In genomic region chr11:15195454-15196200, GRCh38 we compare ENCODE assay signal across 13 cellular contexts.
DNase-seq lines count a peak whose midpoint lies in the region; ATAC-seq and TF ChIP-seq lines count a peak whose summit lies in the region.
"Had no signal": no experiment of that assay in that cellular context is flagged by ENCODE, and none has a peak within 500 bp of the region (broad histone marks: within the 10 kb centered on the region; RNA-seq: fewer than 3 reads in every experiment).

No MANE protein-coding gene starts in this region.

- H3K79me2 ChIP-seq in hepatocyte (no peaks in the 10 kb centered on the region), parathyroid adenoma (no peaks in the 10 kb centered on the region)

- no peaks in the 10 kb centered on the region for H3K9me3 ChIP-seq in IMR-90 (ENCODE audit: control insufficient read depth, insufficient read depth, low read length)
- no peaks in the 10 kb centered on the region for H3K9me3 ChIP-seq in hepatocyte (ENCODE audit: low read depth)
- H3K9me3 ChIP-seq in parathyroid adenoma (ENCODE audit: control insufficient read depth, low read length) = no peaks in the 10 kb centered on the region
- no peaks in the 10 kb centered on the region for H3K9me3 ChIP-seq in testis
- H3K9me3 ChIP-seq: vagina had no signal

- H4K91ac ChIP-seq in IMR-90 (ENCODE audit: insufficient read depth, low read depth, low read length) = peak overlapping the region; percentile 54

- peak overlapping the region; percentile 21 to 48; a peak in 1 of 4 replicates for H4K8ac ChIP-seq in IMR-90 (ENCODE audit: low read depth in 2 of 2, low read length in 2 of 2)

- BruUV-seq in IMR-90 (replicated peaks; lab: Mats Ljungman, UMichigan) = no TSS peak

- peak overlapping the region; percentile 61 for H2BK20ac ChIP-seq in IMR-90 (ENCODE audit: low read depth, low read length)

- H2BK15ac ChIP-seq in IMR-90 (ENCODE audit: low read depth, low read length) = peak overlapping the region; percentile 65; the same call in 2 of the 3 replicates

- 0 out of 2 replicates have a peak overlapping the region, but pooled peaks have one; percentile 6 for H3K4me2 ChIP-seq in IMR-90 (ENCODE audit: low read depth, low read length)
- H3K4me2 ChIP-seq in hepatocyte = peak overlapping the region; percentile 31
- no peak overlapping the region for H3K4me2 ChIP-seq in parathyroid adenoma (ENCODE audit: low read length)

- H3K27me3 ChIP-seq in IMR-90 (ENCODE audit: control insufficient read depth, insufficient read depth, low read length) = no peaks in the 10 kb centered on the region
- no peaks in the 10 kb centered on the region for H3K27me3 ChIP-seq in hepatocyte
- no peaks in the 10 kb centered on the region for H3K27me3 ChIP-seq in parathyroid adenoma (ENCODE audit: control insufficient read depth, insufficient read depth, low read length)
- H3K27me3 ChIP-seq in testis = no peaks in the 10 kb centered on the region
- H3K27me3 ChIP-seq: vagina had no signal

- H3K56ac ChIP-seq in IMR-90 (ENCODE audit: extremely low read depth, insufficient read depth, low read length) = peak overlapping the region; percentile 46; the same call in 1 of the 2 replicates

- H3K18ac ChIP-seq in IMR-90 (ENCODE audit: low read depth, low read length) = peak overlapping the region; percentile 48; the same call in 1 of the 2 replicates

- dilution Hi-C loops in IMR-90 (cut with HindIII; ENCODE audit: low sequenced_read_pairs, unreplicated experiment) = no loop called here

- H3K9ac ChIP-seq in IMR-90 (ENCODE audit: low read depth, low read length) = 0 out of 2 replicates have a peak overlapping the region, but pooled peaks have one; percentile 12
- H3K9ac ChIP-seq in parathyroid adenoma = no peak overlapping the region

- H3K14ac ChIP-seq in IMR-90 (replicated peaks; ENCODE audit: low read depth, low read length) = peak overlapping the region; percentile 35

- CTCF ChIA-PET in IMR-90 (lab: Yijun Ruan, JAX) = interaction anchor here (0.7 to 2.0 kb wide), 4 partner anchors 10 to 95 kb away, joined by 3 to 8 read pairs (median 6); no protein-coding TSS in a partner anchor

- no peak overlapping the region for H3K4me3 ChIP-seq in IMR-90 (ENCODE audit: insufficient read depth, low read depth, low read length)
- H3K4me3 ChIP-seq in hepatocyte = no peak overlapping the region
- H3K4me3 ChIP-seq in parathyroid adenoma (ENCODE audit: low read depth, low read length) = no peak overlapping the region
- H3K4me3 ChIP-seq in testis = no peak overlapping the region
- H3K4me3 ChIP-seq: vagina had no signal

- H4K20me1 ChIP-seq in IMR-90 (ENCODE audit: insufficient read depth, low read length) (no peaks in the 10 kb centered on the region), hepatocyte (ENCODE audit: insufficient read depth, poor library complexity, severe bottlenecking) (no peaks in the 10 kb centered on the region)

- peaks cover 24% of the 10 kb centered on the region for H3K9me1 ChIP-seq in IMR-90 (ENCODE audit: insufficient read depth, low read length)

- H3K79me1 ChIP-seq in IMR-90 (ENCODE audit: low read depth in 1 of 2, low read length in 2 of 2) = no peaks in the 10 kb centered on the region

- H2AFZ ChIP-seq in IMR-90 (replicated peaks; ENCODE audit: low read length, poor library complexity) (no peak overlapping the region), hepatocyte (no peak overlapping the region), parathyroid adenoma (peak overlapping the region; percentile 22)

- POLR2A ChIA-PET in IMR-90 (lab: Charles Lee; ENCODE audit: unreplicated experiment) = no interaction called here

- peak overlapping the region; percentile 61 for H3K4ac ChIP-seq in IMR-90 (ENCODE audit: low read depth, low read length)

- ATAC-seq in IMR-90 (ENCODE audit: low read depth) (peak; percentile 13; the same call in 1 of the 2 replicates), GM18907 (IDR thresholded peaks at IDR 0.05; ENCODE audit: unreplicated experiment) (no peak)

- H2AK5ac ChIP-seq in IMR-90 (ENCODE audit: low read depth, low read length) = peak overlapping the region; percentile 73; the same call in 1 of the 2 replicates

- peak overlapping the region; percentile 39 for H3K27ac ChIP-seq in IMR-90 (ENCODE audit: insufficient read depth, low read length)
- peak overlapping the region; percentile 19 for H3K27ac ChIP-seq in hepatocyte
- H3K27ac ChIP-seq in parathyroid adenoma = no peak overlapping the region
- no peak overlapping the region for H3K27ac ChIP-seq in testis
- H3K27ac ChIP-seq: vagina had no signal

- TF ChIP-seq RAD21 in IMR-90 (IDR thresholded peaks at IDR 0.05; ENCODE audit: low read length) = no peak

- peak overlapping the region; percentile 64 for H2BK120ac ChIP-seq in IMR-90 (ENCODE audit: low read depth, low read length)

- H3K36me3 ChIP-seq in IMR-90 (ENCODE audit: control insufficient read depth, insufficient read depth, low read length) (no peaks in the 10 kb centered on the region), hepatocyte (replicated peaks; ENCODE audit: insufficient read depth, low read depth) (no peaks in the 10 kb centered on the region), parathyroid adenoma (ENCODE audit: control insufficient read depth, insufficient read depth, low read length) (no peaks in the 10 kb centered on the region), testis (ENCODE audit: low read depth, missing control alignments) (no peaks in the 10 kb centered on the region)
- H3K36me3 ChIP-seq: vagina had no signal

- peak overlapping the region; percentile 32; the same call in 1 of the 2 replicates for H4K5ac ChIP-seq in IMR-90 (ENCODE audit: low read depth, low read length)

- WGBS in IMR-90 (ENCODE audit: extremely low coverage in 2 of 2, insufficient read length in 1 of 2), 2 experiments = no CpG with 5 or more reads among the region's 2 CpGs
- WGBS in hepatocyte (ENCODE audit: low lambda C conversion rate, missing lambda C conversion rate) = 71% methylated on average over 2 of the region's 2 CpGs
- 82 to 85% methylated on average over 2 of the region's 2 CpGs for WGBS in testis, 2 donors

- H2AK9ac ChIP-seq in IMR-90 (replicated peaks; ENCODE audit: low read depth, low read length, poor library complexity) = no peak overlapping the region

- TF ChIP-seq POLR2A in IMR-90 (IDR thresholded peaks at IDR 0.05; ENCODE audit: low read depth, low read length) = no peak
- TF ChIP-seq POLR2A in testis (IDR thresholded peaks at IDR 0.05) = no peak

- intact Hi-C loops in IMR-90 (cut with micrococcal nuclease) (loop anchor here (5.0 to 10.0 kb wide), 3 partner anchors 33 to 671 kb away; partner anchors contain the start of gene PSMA1), testis (cut with DNase I; ENCODE audit: low total_unique reads) (no loop called here)

- no peaks in the 10 kb centered on the region for H3K9me2 ChIP-seq in hepatocyte (replicated peaks; ENCODE audit: insufficient read depth)

- H3K23ac ChIP-seq in IMR-90 (ENCODE audit: low read depth, low read length) = peak overlapping the region; percentile 35; the same call in 1 of the 2 replicates

- in situ Hi-C loops in IMR-90 (cut with MboI; ENCODE audit: low sequenced_read_pairs) = loop anchor here (5.0 kb wide), 1 partner anchor 88 kb away; no protein-coding TSS in a partner anchor

- DNase-seq in ELR (ENCODE audit: low read depth) (peak; percentile 7), IMR-90 (no peak), hepatocyte (ENCODE audit: low spot score) (no peak), testis (no peak), foreskin melanocyte (no peak)
- DNase-seq: activated CD4-positive, alpha-beta T cell treated with anti-CD3 and anti-CD28 coated beads, Interleukin-2, amount 50 U/mL, for 1 hour; activated naive CD4-positive, alpha-beta T cell treated with Interleukin-2 at 50 U/mL for 16 hours; anterior cingulate cortex; hypothalamus; stimulated activated CD4-positive, alpha-beta T cell treated with anti-CD3 and anti-CD28 coated beads, Interleukin-4, amount 100 ng/mL, for 1 hour had no signal

- H3K4me1 ChIP-seq in IMR-90 (ENCODE audit: control insufficient read depth, insufficient read depth, low read length) (peaks cover 24% of the 10 kb centered on the region), hepatocyte (ENCODE audit: insufficient read depth) (peaks cover 23% of the 10 kb centered on the region), parathyroid adenoma (no peaks in the 10 kb centered on the region), testis (no peaks in the 10 kb centered on the region)
- H3K4me1 ChIP-seq: vagina had no signal

- H2BK5ac ChIP-seq in IMR-90 (ENCODE audit: low read depth, low read length, poor library complexity, severe bottlenecking) = peak overlapping the region; percentile 12

- TF ChIP-seq CTCF in IMR-90 (conservative IDR thresholded peaks at IDR 0.05; ENCODE audit: low read depth, low read length) (no peak), hepatocyte (IDR thresholded peaks at IDR 0.05; ENCODE audit: poor library complexity) (no peak), parathyroid adenoma (IDR thresholded peaks at IDR 0.05) (no peak), testis (IDR thresholded peaks at IDR 0.05) (no peak)

TF ChIP-seq in IMR-90, 13 proteins besides CTCF, POLR2A, EP300 and RAD21 (continues in another document):
- TF ChIP-seq USF2 (IDR thresholded peaks at IDR 0.05; ENCODE audit: low read depth, low read length) = no peak
- no peak for TF ChIP-seq FOS (IDR thresholded peaks at IDR 0.05; ENCODE audit: low read depth, low read length)
- no peak for TF ChIP-seq BHLHE40 (IDR thresholded peaks at IDR 0.05; ENCODE audit: low read depth, low read length)
- TF ChIP-seq CEBPB (IDR thresholded peaks at IDR 0.05; ENCODE audit: low read depth, low read length) = no peak
- TF ChIP-seq SMC3 (IDR thresholded peaks at IDR 0.05; ENCODE audit: low read depth, low read length) = no peak
- TF ChIP-seq ELK1 (IDR thresholded peaks at IDR 0.05; ENCODE audit: borderline replicate concordance, low read depth, low read length) = no peak
- no peak for TF ChIP-seq CHD1 (IDR thresholded peaks at IDR 0.05; ENCODE audit: low read depth, low read length)
- TF ChIP-seq NFE2L2 (IDR thresholded peaks at IDR 0.05; ENCODE audit: low read depth, low read length) = no peak
- TF ChIP-seq MAFK (IDR thresholded peaks at IDR 0.05; ENCODE audit: low read depth, low read length) = no peak

Comparison
In these comparisons a context has a peak if more than half of its experiments do, and no peak if none do; other contexts are left out.
1. H3K27ac ChIP-seq: peak in IMR-90 (single experiment) and hepatocyte (single experiment); none in parathyroid adenoma (single experiment) and testis (0 of 2).